12 cellular contexts compared by ENCODE assay signal in the genomic region with DNA sequence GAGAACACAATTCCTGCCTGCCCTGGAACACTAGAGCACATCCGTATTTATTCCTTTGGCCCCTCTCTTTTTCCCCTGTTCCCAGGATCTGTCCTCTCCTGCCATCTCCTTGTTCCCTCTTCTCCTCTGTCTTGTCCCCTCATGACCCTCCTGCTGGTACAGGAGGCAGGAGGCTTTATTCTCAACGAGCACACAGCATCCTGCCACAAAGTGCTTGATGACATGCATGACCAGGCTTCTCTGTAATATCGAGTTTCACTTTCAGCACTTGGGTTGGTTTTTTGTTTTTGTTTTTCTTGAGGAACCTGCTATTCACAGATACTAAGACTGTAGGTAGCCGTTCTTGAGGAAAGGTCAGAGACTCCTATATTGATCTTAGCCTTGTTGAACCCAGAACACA. TPM values are rescaled to one million over a fixed set of nuclear protein-coding genes. Genes with fewer than 3 reads are reported as not detected.
A peak's percentile ranks its signal among the peaks of the same experiment; 100 is the strongest.
DNase-seq lines count a peak whose midpoint lies in the region; ATAC-seq and TF ChIP-seq lines count a peak whose summit lies in the region.
"Had no signal": no experiment of that assay in that cellular context is flagged by ENCODE, and none has a peak within 500 bp of the region (broad histone marks: within the 10 kb centered on the region; RNA-seq: fewer than 3 reads in every experiment).

No MANE protein-coding gene starts in this region.

- no peaks in the 10 kb centered on the region for H3K36me3 ChIP-seq in thyroid gland
- H3K36me3 ChIP-seq: esophagus squamous epithelium, sigmoid colon had no signal

- peak; percentile 20 for DNase-seq in activated CD4-positive, alpha-beta memory T cell treated with anti-CD3 and anti-CD28 coated beads, Interleukin-2, amount 10 ng/mL, durations not matched to agents 7 days and 5 days
- DNase-seq in activated CD4-positive, alpha-beta memory T cell treated with anti-CD3 and anti-CD28 coated beads for 36 hours = no peak
- DNase-seq in thyroid gland (peak; percentile 30 to 34), NCI-H187 (lab: John Stamatoyannopoulos, UW) (no peak)
- DNase-seq: esophagus squamous epithelium, KG1, NCI-H2227 treated with DMSO at 0.1 percent for 48 hours, sigmoid colon had no signal

- H3K27ac ChIP-seq in thyroid gland = peak overlapping the region in 1 of 3 donors; percentile 44
- H3K27ac ChIP-seq: esophagus squamous epithelium, sigmoid colon had no signal

- no peaks in the 10 kb centered on the region for H3K9me3 Mint-ChIP-seq in activated CD4-positive, alpha-beta memory T cell treated with anti-CD3 and anti-CD28 coated beads, Interleukin-2, amount 10 ng/mL, durations not matched to agents 7 days and 5 days
- no peaks in the 10 kb centered on the region for H3K9me3 Mint-ChIP-seq in activated CD4-positive, alpha-beta memory T cell treated with anti-CD3 and anti-CD28 coated beads for 36 hours
- H3K9me3 Mint-ChIP-seq in activated T-helper 17 cell treated with anti-CD3 and anti-CD28 coated beads, Interleukin-2, amount 50 U/mL, for 72 hours = no peaks in the 10 kb centered on the region

- H3K4me1 Mint-ChIP-seq in activated CD4-positive, alpha-beta memory T cell treated with anti-CD3 and anti-CD28 coated beads, Interleukin-2, amount 10 ng/mL, durations not matched to agents 7 days and 5 days = peaks cover 15% of the 10 kb centered on the region
- H3K4me1 Mint-ChIP-seq in activated CD4-positive, alpha-beta memory T cell treated with anti-CD3 and anti-CD28 coated beads for 36 hours (ENCODE audit: low read depth) = peaks cover 17% of the 10 kb centered on the region
- H3K4me1 Mint-ChIP-seq in activated T-helper 17 cell treated with anti-CD3 and anti-CD28 coated beads, Interleukin-2, amount 50 U/mL, for 72 hours = peaks cover 12% of the 10 kb centered on the region

- ATAC-seq in HG03175 (IDR thresholded peaks at IDR 0.05; ENCODE audit: unreplicated experiment) (peak; percentile 60), GM21576 (IDR thresholded peaks at IDR 0.05; ENCODE audit: unreplicated experiment) (no peak), HG03108 (IDR thresholded peaks at IDR 0.05; ENCODE audit: unreplicated experiment) (no peak)
- ATAC-seq in activated T-helper 17 cell treated with anti-CD3 and anti-CD28 coated beads, Interleukin-2, amount 50 U/mL, for 72 hours (replicated peaks) = peak; percentile 33

- 15 to 21% methylated on average over 4 of the region's 4 CpGs for WGBS in thyroid gland, 2 donors

- no peaks in the 10 kb centered on the region for H3K27me3 ChIP-seq in thyroid gland
- H3K27me3 ChIP-seq: esophagus squamous epithelium had no signal

- H3K9me3 ChIP-seq in thyroid gland = no peaks in the 10 kb centered on the region
- H3K9me3 ChIP-seq: esophagus squamous epithelium, sigmoid colon had no signal

- TF ChIP-seq CTCF in thyroid gland (IDR thresholded peaks at IDR 0.05) = no peak

- peak overlapping the region; percentile 62 for H3K27ac Mint-ChIP-seq in activated CD4-positive, alpha-beta memory T cell treated with anti-CD3 and anti-CD28 coated beads, Interleukin-2, amount 10 ng/mL, durations not matched to agents 7 days and 5 days
- no peak overlapping the region for H3K27ac Mint-ChIP-seq in activated CD4-positive, alpha-beta memory T cell treated with anti-CD3 and anti-CD28 coated beads for 36 hours
- H3K27ac Mint-ChIP-seq in activated T-helper 17 cell treated with anti-CD3 and anti-CD28 coated beads, Interleukin-2, amount 50 U/mL, for 72 hours = peak overlapping the region; percentile 78

- no peak for TF ChIP-seq POLR2A in thyroid gland (IDR thresholded peaks at IDR 0.05)

- CTCF ChIA-PET in activated CD4-positive, alpha-beta memory T cell treated with anti-CD3 and anti-CD28 coated beads, Interleukin-2, amount 10 ng/mL, durations not matched to agents 7 days and 5 days (lab: Charles Lee) = interaction anchor here (1.9 to 3.3 kb wide), 2 partner anchors 557 to 594 kb away, joined by 6 to 20 read pairs; a partner anchor contains a TSS
- CTCF ChIA-PET in activated CD4-positive, alpha-beta memory T cell treated with anti-CD3 and anti-CD28 coated beads for 36 hours (lab: Charles Lee) = interaction anchor here (3.4 kb wide), 1 partner anchor 558 kb away, joined by 33 read pairs; no protein-coding TSS in a partner anchor

- H3K4me3 ChIP-seq in thyroid gland (replicated peaks in 1 of 3) = no peak overlapping the region

- intact Hi-C loops in activated CD4-positive, alpha-beta memory T cell treated with anti-CD3 and anti-CD28 coated beads for 36 hours (cut with micrococcal nuclease) = loop anchor here (2.0 kb wide), 2 partner anchors 79 to 557 kb away; no protein-coding TSS in a partner anchor
- intact Hi-C loops in thyroid gland (cut with DNase I) = loop anchor here (10.0 kb wide), 1 partner anchor 555 kb away; no protein-coding TSS in a partner anchor

- peaks cover 0 to 48% of the 10 kb centered on the region in 2 donors for H3K4me1 ChIP-seq in thyroid gland
- H3K4me1 ChIP-seq: sigmoid colon had no signal

- POLR2A ChIA-PET in activated CD4-positive, alpha-beta memory T cell treated with anti-CD3 and anti-CD28 coated beads, Interleukin-2, amount 10 ng/mL, durations not matched to agents 7 days and 5 days (lab: Charles Lee) = no interaction called here
- POLR2A ChIA-PET in activated CD4-positive, alpha-beta memory T cell treated with anti-CD3 and anti-CD28 coated beads for 36 hours (lab: Charles Lee) = interaction anchor here (1.3 kb wide), 1 partner anchor 490 kb away, joined by 3 read pairs; no protein-coding TSS in a partner anchor

- H3K36me3 Mint-ChIP-seq in activated CD4-positive, alpha-beta memory T cell treated with anti-CD3 and anti-CD28 coated beads, Interleukin-2, amount 10 ng/mL, durations not matched to agents 7 days and 5 days (ENCODE audit: low read depth) = no peaks in the 10 kb centered on the region
- H3K36me3 Mint-ChIP-seq in activated CD4-positive, alpha-beta memory T cell treated with anti-CD3 and anti-CD28 coated beads for 36 hours = no peaks in the 10 kb centered on the region
- H3K36me3 Mint-ChIP-seq in activated T-helper 17 cell treated with anti-CD3 and anti-CD28 coated beads, Interleukin-2, amount 50 U/mL, for 72 hours (ENCODE audit: low read depth) = no peaks in the 10 kb centered on the region

- peaks cover 9% of the 10 kb centered on the region for H3K27me3 Mint-ChIP-seq in activated CD4-positive, alpha-beta memory T cell treated with anti-CD3 and anti-CD28 coated beads, Interleukin-2, amount 10 ng/mL, durations not matched to agents 7 days and 5 days
- peaks cover 1% of the 10 kb centered on the region for H3K27me3 Mint-ChIP-seq in activated CD4-positive, alpha-beta memory T cell treated with anti-CD3 and anti-CD28 coated beads for 36 hours
- peaks cover 3% of the 10 kb centered on the region for H3K27me3 Mint-ChIP-seq in activated T-helper 17 cell treated with anti-CD3 and anti-CD28 coated beads, Interleukin-2, amount 50 U/mL, for 72 hours

- no peak overlapping the region for H3K4me3 Mint-ChIP-seq in activated CD4-positive, alpha-beta memory T cell treated with anti-CD3 and anti-CD28 coated beads, Interleukin-2, amount 10 ng/mL, durations not matched to agents 7 days and 5 days
- H3K4me3 Mint-ChIP-seq in activated CD4-positive, alpha-beta memory T cell treated with anti-CD3 and anti-CD28 coated beads for 36 hours = no peak overlapping the region
- peak overlapping the region; percentile 66 for H3K4me3 Mint-ChIP-seq in activated T-helper 17 cell treated with anti-CD3 and anti-CD28 coated beads, Interleukin-2, amount 50 U/mL, for 72 hours

RNA-seq across cellular contexts. Expression of a gene that starts 35.3 kb away (rescaled TPM):
- under 1 TPM; 0.18 to 0.20 TPM for total RNA-seq in activated CD4-positive, alpha-beta memory T cell treated with anti-CD3 and anti-CD28 coated beads, Interleukin-2, amount 10 ng/mL, durations not matched to agents 7 days and 5 days
- under 1 TPM; 0.31 to 0.44 TPM for total RNA-seq in activated CD4-positive, alpha-beta memory T cell treated with anti-CD3 and anti-CD28 coated beads for 36 hours
- under 1 TPM; 0.32 to 0.45 TPM for total RNA-seq in activated T-helper 17 cell treated with anti-CD3 and anti-CD28 coated beads, Interleukin-2, amount 50 U/mL, for 72 hours
- 10 to 100 TPM in 3 of 4 donors, 1 to 10 TPM in 1; 2.8 to 26.1 (median 19.5) TPM for total RNA-seq in thyroid gland

Comparison
In these comparisons a context has a peak if more than half of its experiments do, and no peak if none do; other contexts are left out.
1. DNase-seq: peak in activated CD4-positive, alpha-beta memory T cell treated with anti-CD3 and anti-CD28 coated beads, Interleukin-2, amount 10 ng/mL, durations not matched to agents 7 days and 5 days (single experiment) and thyroid gland (2 of 2); none in activated CD4-positive, alpha-beta memory T cell treated with anti-CD3 and anti-CD28 coated beads for 36 hours (single experiment) and NCI-H187 (0 of 2).
2. ATAC-seq: peak in HG03175 (single experiment) and activated T-helper 17 cell treated with anti-CD3 and anti-CD28 coated beads, Interleukin-2, amount 50 U/mL, for 72 hours (single experiment); none in GM21576 (single experiment) and HG03108 (single experiment).